ENCODE assay signal across 25 cellular contexts in the genomic region with DNA sequence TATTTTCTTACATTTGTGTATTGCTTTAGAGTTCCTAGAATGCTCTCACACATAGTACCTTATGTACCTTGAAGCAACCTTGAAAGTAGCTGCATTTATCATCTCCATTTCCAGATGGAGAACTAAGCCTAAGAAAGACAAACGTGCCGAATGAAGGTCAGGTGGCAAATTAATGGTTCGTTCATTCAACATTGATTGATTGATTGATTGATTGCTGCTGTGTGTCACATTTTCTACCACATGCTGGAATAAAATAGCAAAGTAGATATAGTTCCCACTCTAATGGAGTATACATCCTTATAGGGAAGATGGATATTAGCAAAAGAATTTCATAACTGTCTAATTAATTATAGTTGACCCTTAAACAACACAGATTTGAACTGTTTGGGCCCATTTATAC.
DNase-seq lines count a peak whose midpoint lies in the region; ATAC-seq, FAIRE-seq and TF ChIP-seq lines count a peak whose summit lies in the region.
"Had no signal": no experiment of that assay in that cellular context is flagged by ENCODE, and none has a peak within 500 bp of the region (broad histone marks: within the 10 kb centered on the region; RNA-seq: fewer than 3 reads in every experiment).

No MANE protein-coding gene starts in this region.

- POLR2A ChIA-PET in HEK293T (lab: Yijun Ruan, JAX), result no interaction called here
- POLR2A ChIA-PET in K562 (lab: Yijun Ruan, JAX), result no interaction called here

- no peaks in the 10 kb centered on the region for H3K27me3 ChIP-seq in K562 (ENCODE audit: control insufficient read depth in 2 of 2, insufficient read depth in 2 of 2, low read length in 2 of 2)
- H3K27me3 ChIP-seq: BLaER1 treated with 17β-estradiol and CSF1 and Interleukin-3, amounts not matched to agents 10 nM and 100 nM had no signal

- no peak for TF ChIP-seq RAD21 in K562 (CRISPR knock-in tag; conservative IDR thresholded peaks at IDR 0.05 in 1 of 2, IDR thresholded peaks at IDR 0.05 in 1 of 2)

- H4K20me1 ChIP-seq in K562 (replicated peaks; ENCODE audit: control insufficient read depth, insufficient read depth, low read length), result no peaks in the 10 kb centered on the region
- H4K20me1 ChIP-seq: BLaER1 treated with 17β-estradiol and CSF1 and Interleukin-3, amounts not matched to agents 10 nM and 100 nM had no signal

- H3K36me3 ChIP-seq in K562 (ENCODE audit: control insufficient read depth, insufficient read depth, low read length), result no peaks in the 10 kb centered on the region

- no peaks in the 10 kb centered on the region for H3K36me3 Mint-ChIP-seq in activated CD4-positive, alpha-beta T cell treated with anti-CD3 and anti-CD28 coated beads, Interleukin-2, amount 10 ng/mL, durations not matched to agents 24 days and 14 days (ENCODE audit: low read depth)

- 57% methylated on average over 3 of the region's 3 CpGs for WGBS in K562 (ENCODE audit: insufficient coverage, low coverage, missing lambda C conversion rate)

- H3K9me1 ChIP-seq in K562 (ENCODE audit: control insufficient read depth, insufficient read depth, low read length), result no peaks in the 10 kb centered on the region

- H3K4me2 ChIP-seq in K562 (ENCODE audit: insufficient read depth, low read length), result no peak overlapping the region
- H3K4me2 ChIP-seq: A549; BLaER1 treated with 17β-estradiol and CSF1 and Interleukin-3, amounts not matched to agents 10 nM and 100 nM had no signal

- no peak for FAIRE-seq in K562 (lab: Jason Lieb, UNC)
- FAIRE-seq: A549, G401.6, GM12891, GM19239 had no signal

- no peak for TF ChIP-seq POLR2A in K562 (conservative IDR thresholded peaks at IDR 0.05)

- no peak for TF ChIP-seq CTCF in K562 (IDR thresholded peaks at IDR 0.05 in 2 of 3, conservative IDR thresholded peaks at IDR 0.05 in 1 of 3; ENCODE audit: insufficient read depth in 2 of 3, low read depth in 1 of 3, low read length in 3 of 3)

- intact Hi-C loops in activated CD4-positive, alpha-beta T cell treated with anti-CD3 and anti-CD28 coated beads, Interleukin-2, amount 10 ng/mL, durations not matched to agents 24 days and 14 days (cut with micrococcal nuclease), result loop anchor here (10.0 kb wide), 1 partner anchor 317 kb away; no protein-coding TSS in a partner anchor
- intact Hi-C loops in K562 (cut with micrococcal nuclease), result no loop called here

- TF ChIP-seq EP300 in K562 (IDR thresholded peaks at IDR 0.05; ENCODE audit: low read length), result no peak

- BruUV-seq in K562 (replicated peaks; lab: Mats Ljungman, UMichigan), result no TSS peak

- H3K9ac ChIP-seq in K562 (ENCODE audit: insufficient read depth in 1 of 2, low read depth in 2 of 2, low read length in 2 of 2), result no peak overlapping the region
- H3K9ac ChIP-seq: BLaER1 treated with 17β-estradiol and CSF1 and Interleukin-3, amounts not matched to agents 10 nM and 100 nM had no signal

- no peaks in the 10 kb centered on the region for H3K4me1 ChIP-seq in K562 (replicated peaks in 1 of 2; ENCODE audit: control insufficient read depth in 2 of 2, insufficient read depth in 2 of 2, low read length in 2 of 2)
- H3K4me1 ChIP-seq: A549, Caco-2 had no signal

- in situ Hi-C loops in K562 (cut with MboI), result no loop called here

- H3K4me3 ChIP-seq in K562, result no peak overlapping the region
- H3K4me3 ChIP-seq: A549; BLaER1 treated with 17β-estradiol and CSF1 and Interleukin-3, amounts not matched to agents 10 nM and 100 nM had no signal

- H3K27ac ChIP-seq in K562 (ENCODE audit: extremely low read depth, low read depth, low read length), result no peak overlapping the region
- H3K27ac ChIP-seq: 22Rv1; A549; BLaER1 treated with 17β-estradiol and CSF1 and Interleukin-3, amounts not matched to agents 10 nM and 100 nM; C4-2B had no signal

- peak; percentile 17 for DNase-seq in activated CD4-positive, alpha-beta T cell treated with anti-CD3 and anti-CD28 coated beads, Interleukin-2, amount 10 ng/mL, durations not matched to agents 24 days and 14 days
- DNase-seq in activated CD4-positive, alpha-beta T cell treated with anti-CD3 and anti-CD28 coated beads for 1 hour, result no peak
- no peak for DNase-seq in HEK293T (ENCODE audit: extremely low spot score)
- no peak for DNase-seq in K562 (ENCODE audit: extremely low read depth in 1 of 4, low spot score in 3 of 4)
- DNase-seq in hypothalamus (lab: John Stamatoyannopoulos, UW), result no peak
- DNase-seq: AML-193; Caco-2; Calu3; CD4-positive, alpha-beta T cell; CD8-positive, alpha-beta T cell; DMS 273 treated with DMSO at 0.1 percent for 48 hours; DMS153; DMS53; DMS79; GF-D8 had no signal

- CTCF ChIA-PET in HEK293T (lab: Yijun Ruan, JAX) (interaction anchor here (0.6 kb wide), 1 partner anchor 1334 kb away, joined by 4 read pairs; no protein-coding TSS in a partner anchor), K562 (lab: Yijun Ruan, JAX; ENCODE audit: low intra/inter-chr PET ratio) (no interaction called here)

- ATAC-seq in K562 (no peak), HG02588 (IDR thresholded peaks at IDR 0.05; ENCODE audit: unreplicated experiment) (no peak), GM21360 (IDR thresholded peaks at IDR 0.05; ENCODE audit: unreplicated experiment) (no peak)
- ATAC-seq: A549; CD8-positive, alpha-beta T cell had no signal

- H3K79me2 ChIP-seq in K562 (ENCODE audit: control insufficient read depth, insufficient read depth, low read length), result no peaks in the 10 kb centered on the region

- no peak overlapping the region for H2AFZ ChIP-seq in K562 (ENCODE audit: low read depth, low read length)

- no peaks in the 10 kb centered on the region for H3K9me3 ChIP-seq in K562 (replicated peaks; ENCODE audit: control insufficient read depth, insufficient read depth, low read depth, low read length)
- H3K9me3 ChIP-seq: A549, Caco-2 had no signal

- H3K9me3 Mint-ChIP-seq in activated CD4-positive, alpha-beta T cell treated with anti-CD3 and anti-CD28 coated beads, Interleukin-2, amount 10 ng/mL, durations not matched to agents 24 days and 14 days, result no peaks in the 10 kb centered on the region
- H3K9me3 Mint-ChIP-seq: CD4-positive, alpha-beta T cell; CD8-positive, alpha-beta T cell had no signal

- no peak overlapping the region for H3K4me3 Mint-ChIP-seq in activated CD4-positive, alpha-beta T cell treated with anti-CD3 and anti-CD28 coated beads, Interleukin-2, amount 10 ng/mL, durations not matched to agents 24 days and 14 days
- H3K4me3 Mint-ChIP-seq: B cell; CD4-positive, alpha-beta T cell; CD8-positive, alpha-beta T cell had no signal

- no peak overlapping the region for H3K27ac Mint-ChIP-seq in activated CD4-positive, alpha-beta T cell treated with anti-CD3 and anti-CD28 coated beads, Interleukin-2, amount 10 ng/mL, durations not matched to agents 24 days and 14 days
- H3K27ac Mint-ChIP-seq: B cell; CD4-positive, alpha-beta T cell; CD8-positive, alpha-beta T cell had no signal

- no peaks in the 10 kb centered on the region for H3K27me3 Mint-ChIP-seq in activated CD4-positive, alpha-beta T cell treated with anti-CD3 and anti-CD28 coated beads, Interleukin-2, amount 10 ng/mL, durations not matched to agents 24 days and 14 days
- H3K27me3 Mint-ChIP-seq: B cell; CD4-positive, alpha-beta T cell had no signal

- peaks cover 2% of the 10 kb centered on the region for H3K4me1 Mint-ChIP-seq in activated CD4-positive, alpha-beta T cell treated with anti-CD3 and anti-CD28 coated beads, Interleukin-2, amount 10 ng/mL, durations not matched to agents 24 days and 14 days
- H3K4me1 Mint-ChIP-seq: B cell had no signal

TF ChIP-seq in HEK293T, 16 proteins besides CTCF, POLR2A, EP300 and RAD21:
- TF ChIP-seq, protein P1, sequence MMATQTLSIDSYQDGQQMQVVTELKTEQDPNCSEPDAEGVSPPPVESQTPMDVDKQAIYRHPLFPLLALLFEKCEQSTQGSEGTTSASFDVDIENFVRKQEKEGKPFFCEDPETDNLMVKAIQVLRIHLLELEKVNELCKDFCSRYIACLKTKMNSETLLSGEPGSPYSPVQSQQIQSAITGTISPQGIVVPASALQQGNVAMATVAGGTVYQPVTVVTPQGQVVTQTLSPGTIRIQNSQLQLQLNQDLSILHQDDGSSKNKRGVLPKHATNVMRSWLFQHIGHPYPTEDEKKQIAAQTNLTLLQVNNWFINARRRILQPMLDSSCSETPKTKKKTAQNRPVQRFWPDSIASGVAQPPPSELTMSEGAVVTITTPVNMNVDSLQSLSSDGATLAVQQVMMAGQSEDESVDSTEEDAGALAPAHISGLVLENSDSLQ (IDR thresholded peaks at IDR 0.05), result peak; percentile 68; the same call in 1 of the 2 replicates
- TF ChIP-seq FOXA1 (IDR thresholded peaks at IDR 0.05), result no peak
- no peak for TF ChIP-seq LEF1 (IDR thresholded peaks at IDR 0.05; ENCODE audit: borderline replicate concordance)

TF ChIP-seq in K562, 482 proteins besides CTCF, POLR2A, EP300 and RAD21:
- TF ChIP-seq MEIS2 (IDR thresholded peaks at IDR 0.05; ENCODE audit: partially characterized antibody) (peak; percentile 18), EP400 (IDR thresholded peaks at IDR 0.05) (no peak)
TF ChIP-seq in K562: peak in this region for 1.
